In genomic region chr1:244920911-244921310, GRCh38 we compare ENCODE assay signal across 13 cellular contexts. TPM values are rescaled to one million over a fixed set of nuclear protein-coding genes. Genes with fewer than 3 reads are reported as not detected.
DNase-seq lines count a peak whose midpoint lies in the region; ATAC-seq, FAIRE-seq and TF ChIP-seq lines count a peak whose summit lies in the region.
"Had no signal": no experiment of that assay in that cellular context is flagged by ENCODE, and none has a peak within 500 bp of the region (broad histone marks: within the 10 kb centered on the region; RNA-seq: fewer than 3 reads in every experiment).

No MANE protein-coding gene starts in this region.

- 73 to 80% methylated on average over 3 of the region's 3 CpGs for WGBS in pancreas, 2 donors

- no peaks in the 10 kb centered on the region for H3K9me3 Mint-ChIP-seq in activated CD8-positive, alpha-beta T cell treated with anti-CD3 and anti-CD28 coated beads, Interleukin-2, amount 10 ng/mL, durations not matched to agents 7 days and 5 days (ENCODE audit: insufficient read depth)
- H3K9me3 Mint-ChIP-seq: endodermal cell had no signal

- H3K27ac ChIP-seq in ascending aorta (no peak overlapping the region), pancreas (no peak overlapping the region)
- H3K27ac ChIP-seq: left lung, vagina had no signal

- ATAC-seq in GM18517 (IDR thresholded peaks at IDR 0.05; ENCODE audit: unreplicated experiment): peak; percentile 70
- ATAC-seq in GM21786 (IDR thresholded peaks at IDR 0.05; ENCODE audit: unreplicated experiment): peak; percentile 55
- peak; percentile 59 for ATAC-seq in HG03558 (IDR thresholded peaks at IDR 0.05; ENCODE audit: extremely low read depth, unreplicated experiment)
- no peak for ATAC-seq in pancreas
- ATAC-seq in activated CD8-positive, alpha-beta T cell treated with anti-CD3 and anti-CD28 coated beads, Interleukin-2, amount 10 ng/mL, durations not matched to agents 7 days and 5 days: no peak
- ATAC-seq: left lung had no signal

- FAIRE-seq in HTR-8/SVneo (lab: Jason Lieb, UNC): no peak
- FAIRE-seq in pancreas (lab: Jason Lieb, UNC): no peak
- FAIRE-seq: G401.6 had no signal

- intact Hi-C loops in ascending aorta (cut with DNase I) (no loop called here), pancreas (cut with DNase I) (no loop called here)

- H3K4me1 ChIP-seq in ascending aorta (no peaks in the 10 kb centered on the region), pancreas (peaks cover 0 to 3% (median 0%) of the 10 kb centered on the region in 3 donors)

- H3K27me3 Mint-ChIP-seq in activated CD8-positive, alpha-beta T cell treated with anti-CD3 and anti-CD28 coated beads, Interleukin-2, amount 10 ng/mL, durations not matched to agents 7 days and 5 days (ENCODE audit: low read depth): peaks cover 12% of the 10 kb centered on the region

- H3K27me3 ChIP-seq in ascending aorta (no peaks in the 10 kb centered on the region), pancreas (no peaks in the 10 kb centered on the region)
- H3K27me3 ChIP-seq: vagina had no signal

- H3K4me3 ChIP-seq in fibroblast of villous mesenchyme (ENCODE audit: low read depth, low read length) (no peak overlapping the region), ascending aorta (no peak overlapping the region), pancreas (no peak overlapping the region)
- H3K4me3 ChIP-seq: left lung, vagina had no signal

- no peaks in the 10 kb centered on the region for H3K36me3 Mint-ChIP-seq in activated CD8-positive, alpha-beta T cell treated with anti-CD3 and anti-CD28 coated beads, Interleukin-2, amount 10 ng/mL, durations not matched to agents 7 days and 5 days (ENCODE audit: low read depth)

- H3K9me3 ChIP-seq in ascending aorta (no peaks in the 10 kb centered on the region), pancreas (no peaks in the 10 kb centered on the region)
- H3K9me3 ChIP-seq: left lung, vagina had no signal

- TF ChIP-seq CTCF in fibroblast of villous mesenchyme (IDR thresholded peaks at IDR 0.05; ENCODE audit: insufficient read depth, low read depth, low read length) (no peak), ascending aorta (IDR thresholded peaks at IDR 0.05) (no peak), pancreas (IDR thresholded peaks at IDR 0.05) (no peak)

- DNase-seq in fibroblast of villous mesenchyme (ENCODE audit: low read depth) (peak; percentile 72), HTR-8/SVneo (ENCODE audit: insufficient read length, low spot score) (no peak), ascending aorta (ENCODE audit: low spot score in 2 of 2) (no peak), pancreas (no peak)
- DNase-seq in activated CD8-positive, alpha-beta T cell treated with anti-CD3 and anti-CD28 coated beads, Interleukin-2, amount 10 ng/mL, durations not matched to agents 7 days and 5 days: no peak
- DNase-seq: endodermal cell; left lung; stimulated activated CD4-positive, alpha-beta T cell treated with anti-CD3 and anti-CD28 coated beads, Interleukin-2, amount 100 ng/mL, for 24 hours had no signal

- CTCF ChIA-PET in activated CD8-positive, alpha-beta T cell treated with anti-CD3 and anti-CD28 coated beads, Interleukin-2, amount 10 ng/mL, durations not matched to agents 7 days and 5 days (lab: Charles Lee): no interaction called here

- peaks cover 8% of the 10 kb centered on the region for H3K4me1 Mint-ChIP-seq in activated CD8-positive, alpha-beta T cell treated with anti-CD3 and anti-CD28 coated beads, Interleukin-2, amount 10 ng/mL, durations not matched to agents 7 days and 5 days (ENCODE audit: low read depth)
- H3K4me1 Mint-ChIP-seq: endodermal cell had no signal

- H3K27ac Mint-ChIP-seq in activated CD8-positive, alpha-beta T cell treated with anti-CD3 and anti-CD28 coated beads, Interleukin-2, amount 10 ng/mL, durations not matched to agents 7 days and 5 days: no peak overlapping the region
- H3K27ac Mint-ChIP-seq: endodermal cell had no signal

- POLR2A ChIA-PET in activated CD8-positive, alpha-beta T cell treated with anti-CD3 and anti-CD28 coated beads, Interleukin-2, amount 10 ng/mL, durations not matched to agents 7 days and 5 days (lab: Charles Lee): no interaction called here

- H3K4me3 Mint-ChIP-seq in activated CD8-positive, alpha-beta T cell treated with anti-CD3 and anti-CD28 coated beads, Interleukin-2, amount 10 ng/mL, durations not matched to agents 7 days and 5 days: no peak overlapping the region
- H3K4me3 Mint-ChIP-seq: endodermal cell had no signal

- no peaks in the 10 kb centered on the region for H3K36me3 ChIP-seq in ascending aorta
- H3K36me3 ChIP-seq in pancreas: no peaks in the 10 kb centered on the region
- H3K36me3 ChIP-seq: left lung, vagina had no signal

RNA-seq across cellular contexts. Expression of gene HNRNPU, which starts 56.6 kb away (rescaled TPM):
- total RNA-seq in fibroblast of villous mesenchyme: 209 and 324 TPM in 2 replicates
- 128 TPM for total RNA-seq in ascending aorta
- 100 to 1,000 TPM in 4 of 6 donors, 10 to 100 TPM in 2; 87.9 to 157 (median 115) TPM for total RNA-seq in pancreas
- 100 to 1,000 TPM in 1 of 2 donors, 10 to 100 TPM in 1; 59.1 to 111 TPM for polyA plus RNA-seq in pancreas
- 100 to 1,000 TPM; 432 to 435 TPM for total RNA-seq in activated CD8-positive, alpha-beta T cell treated with anti-CD3 and anti-CD28 coated beads, Interleukin-2, amount 10 ng/mL, durations not matched to agents 7 days and 5 days

Comparison
In these comparisons a context has a peak if more than half of its experiments do, and no peak if none do; other contexts are left out.
1. ATAC-seq: peak in GM18517 (single experiment), GM21786 (single experiment) and HG03558 (single experiment); none in pancreas (0 of 4) and activated CD8-positive, alpha-beta T cell treated with anti-CD3 and anti-CD28 coated beads, Interleukin-2, amount 10 ng/mL, durations not matched to agents 7 days and 5 days (single experiment).